In the genomic region with DNA sequence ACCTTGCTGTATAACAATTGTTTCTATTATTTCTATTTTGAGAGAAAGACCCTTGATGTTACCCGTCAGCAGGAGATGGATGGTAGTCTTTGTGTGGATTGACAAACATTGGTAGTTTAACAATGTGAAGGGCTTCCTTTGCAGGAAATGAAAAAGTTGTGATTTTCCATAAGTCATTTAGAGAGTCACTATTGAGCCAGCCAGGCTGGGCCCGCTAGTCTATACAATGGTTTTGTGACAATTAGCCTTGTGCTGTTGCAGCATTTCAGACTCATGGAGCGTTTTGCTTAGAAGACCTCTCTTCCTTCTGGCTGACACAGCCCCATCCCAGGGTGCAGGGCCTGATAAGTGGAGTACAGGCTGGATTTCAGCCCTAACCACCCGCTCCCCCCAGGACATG, we compare ENCODE assay signal across 11 cellular contexts. TPM values are rescaled to one million over a fixed set of nuclear protein-coding genes. Genes with fewer than 3 reads are reported as not detected.
DNase-seq lines count a peak whose midpoint lies in the region; ATAC-seq and TF ChIP-seq lines count a peak whose summit lies in the region.
"Had no signal": no experiment of that assay in that cellular context is flagged by ENCODE, and none has a peak within 500 bp of the region (broad histone marks: within the 10 kb centered on the region; RNA-seq: fewer than 3 reads in every experiment).

No MANE protein-coding gene starts in this region.

- no peak for ATAC-seq in Panc1
- ATAC-seq in left colon: peak; percentile 13

- in situ Hi-C loops in Panc1 (cut with HindIII; ENCODE audit: low pct_unique_long_range_greater_than_20kb, low sequenced_read_pairs): no loop called here
- in situ Hi-C loops in GM13977 (cut with MboI; ENCODE audit: low pct_unique_long_range_greater_than_20kb, low sequenced_read_pairs, unreplicated experiment): no loop called here

- CTCF ChIA-PET in Panc1 (lab: Charles Lee): no interaction called here

- H3K36me3 ChIP-seq in Panc1 (ENCODE audit: control insufficient read depth, insufficient read depth, low read length) (no peaks in the 10 kb centered on the region; the same call in 1 of the 2 replicates), subcutaneous abdominal adipose tissue (ENCODE audit: control insufficient read depth in 5 of 5, insufficient read depth in 5 of 5, low read length in 5 of 5) (no peaks in the 10 kb centered on the region)

- peak; percentile 30 to 39 for DNase-seq in activated T-cell treated with anti-CD3 and anti-CD28 coated beads, Interleukin-2, amount 50 U/mL, for 48 hours
- no peak for DNase-seq in activated T-cell treated with anti-CD3 and anti-CD28 coated beads, Interleukin-2, amount 50 U/mL, for 1 hour
- DNase-seq in Panc1 (ENCODE audit: low read depth, low spot score): no peak
- DNase-seq in left colon: no peak
- no peak for DNase-seq in GM13977 (ENCODE audit: low spot score)
- no peak for DNase-seq in NCI-H2107 (lab: John Stamatoyannopoulos, UW)
- DNase-seq in glomerular visceral epithelial cell (ENCODE audit: extremely low spot score): no peak
- DNase-seq: HCEC 1CT; midbrain; stimulated activated CD4-positive, alpha-beta T cell treated with anti-CD3 and anti-CD28 coated beads, Interleukin-4, amount 100 ng/mL, for 24 hours had no signal

- no TSS peak for BruUV-seq in Panc1 (replicated peaks; lab: Mats Ljungman, UMichigan)

- no peaks in the 10 kb centered on the region for H3K9me3 ChIP-seq in Panc1 (ENCODE audit: control insufficient read depth, insufficient read depth, low read depth, low read length)
- H3K9me3 ChIP-seq in subcutaneous abdominal adipose tissue (ENCODE audit: control insufficient read depth in 5 of 5, low read length in 5 of 5): no peaks in the 10 kb centered on the region

- POLR2A ChIA-PET in Panc1 (lab: Charles Lee): no interaction called here

- H3K4me1 ChIP-seq in Panc1 (ENCODE audit: control insufficient read depth, insufficient read depth, low read length): peaks cover 73% of the 10 kb centered on the region
- H3K4me1 ChIP-seq in subcutaneous abdominal adipose tissue (ENCODE audit: control insufficient read depth in 5 of 5, insufficient read depth in 5 of 5, low read length in 5 of 5): peaks cover 2 to 43% (median 34%) of the 10 kb centered on the region in 5 donors

- H3K27ac ChIP-seq in Panc1 (ENCODE audit: low read length): peak overlapping the region; percentile 100
- peak overlapping the region; percentile 42 for H3K27ac ChIP-seq in subcutaneous abdominal adipose tissue (ENCODE audit: low read depth, low read length)

- no peak overlapping the region for H3K9ac ChIP-seq in subcutaneous abdominal adipose tissue (ENCODE audit: low read length in 5 of 5)

- TF ChIP-seq CTCF in Panc1 (IDR thresholded peaks at IDR 0.05) (no peak), GM13977 (IDR thresholded peaks at IDR 0.05; ENCODE audit: extremely low read depth, insufficient read depth, missing control alignments) (no peak)

- H3K27me3 ChIP-seq in Panc1 (ENCODE audit: control insufficient read depth, insufficient read depth, low read length) (no peaks in the 10 kb centered on the region), subcutaneous abdominal adipose tissue (ENCODE audit: control insufficient read depth in 5 of 5, insufficient read depth in 4 of 5, low read length in 5 of 5) (no peaks in the 10 kb centered on the region)

- intact Hi-C loops in Panc1 (cut with micrococcal nuclease; ENCODE audit: unreplicated experiment): no loop called here
- intact Hi-C loops in left colon (cut with DNase I, micrococcal nuclease): no loop called here

- H3K4me3 ChIP-seq in Panc1 (ENCODE audit: low read depth in 2 of 2, low read length in 2 of 2) (no peak overlapping the region), subcutaneous abdominal adipose tissue (ENCODE audit: low read depth in 1 of 5, low read length in 5 of 5) (no peak overlapping the region)

RNA-seq across cellular contexts. Expression of a gene that starts 18.3 kb away (rescaled TPM):
- total RNA-seq in Panc1 (2021; ENCODE audit: unreplicated experiment) (341 TPM), left colon (100 to 1,000 TPM; 128 to 220 TPM)
- 122 TPM for polyA plus RNA-seq in Panc1 (2012; ENCODE audit: insufficient read length)

Comparison
In these comparisons a context has a peak if more than half of its experiments do, and no peak if none do; other contexts are left out.
1. DNase-seq: peak in activated T-cell treated with anti-CD3 and anti-CD28 coated beads, Interleukin-2, amount 50 U/mL, for 48 hours (2 of 2); none in activated T-cell treated with anti-CD3 and anti-CD28 coated beads, Interleukin-2, amount 50 U/mL, for 1 hour (single experiment), Panc1 (single experiment), left colon (0 of 2), GM13977 (single experiment), NCI-H2107 (single experiment) and glomerular visceral epithelial cell (single experiment).